Comparison of ENCODE assay signal across 1 cellular context in the genomic region with DNA sequence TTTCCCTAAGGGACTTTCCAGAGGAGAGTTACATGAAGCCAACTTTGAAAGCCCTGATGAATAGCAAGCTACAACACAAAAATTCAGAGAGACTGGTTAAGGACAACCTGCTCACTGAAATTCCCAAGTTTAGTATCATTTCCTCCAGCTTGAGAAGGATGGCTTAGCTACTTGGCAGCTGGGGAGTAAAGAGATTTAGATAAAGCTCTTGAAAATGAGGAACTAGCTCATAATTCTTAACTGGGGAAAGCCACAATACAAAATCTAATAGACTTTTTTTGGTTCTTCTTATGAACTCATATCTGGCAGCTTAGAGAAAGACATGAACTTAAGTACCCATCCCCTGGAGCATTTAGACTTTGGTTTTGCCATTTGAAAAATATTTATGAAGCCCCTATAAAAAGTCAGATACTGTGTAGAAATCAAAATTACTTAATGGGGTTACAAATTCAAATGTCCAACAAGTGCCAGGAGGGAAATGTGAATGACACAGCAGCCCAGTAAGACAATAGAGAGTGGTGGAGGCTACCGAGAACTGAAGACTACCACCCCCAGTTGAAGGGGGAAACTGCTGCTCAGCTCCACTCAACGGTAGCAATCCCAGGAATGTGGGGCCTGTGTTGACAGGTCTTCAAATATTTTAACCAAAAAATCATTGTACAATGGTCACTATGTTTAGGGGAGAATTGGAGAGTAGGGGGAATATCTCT.
TF ChIP-seq lines count a peak whose summit lies in the region.

No MANE protein-coding gene starts in this region.

TF ChIP-seq in GM12878, 131 proteins besides CTCF, POLR2A, EP300 and RAD21 (continued from another document):
- TF ChIP-seq, protein P1, sequence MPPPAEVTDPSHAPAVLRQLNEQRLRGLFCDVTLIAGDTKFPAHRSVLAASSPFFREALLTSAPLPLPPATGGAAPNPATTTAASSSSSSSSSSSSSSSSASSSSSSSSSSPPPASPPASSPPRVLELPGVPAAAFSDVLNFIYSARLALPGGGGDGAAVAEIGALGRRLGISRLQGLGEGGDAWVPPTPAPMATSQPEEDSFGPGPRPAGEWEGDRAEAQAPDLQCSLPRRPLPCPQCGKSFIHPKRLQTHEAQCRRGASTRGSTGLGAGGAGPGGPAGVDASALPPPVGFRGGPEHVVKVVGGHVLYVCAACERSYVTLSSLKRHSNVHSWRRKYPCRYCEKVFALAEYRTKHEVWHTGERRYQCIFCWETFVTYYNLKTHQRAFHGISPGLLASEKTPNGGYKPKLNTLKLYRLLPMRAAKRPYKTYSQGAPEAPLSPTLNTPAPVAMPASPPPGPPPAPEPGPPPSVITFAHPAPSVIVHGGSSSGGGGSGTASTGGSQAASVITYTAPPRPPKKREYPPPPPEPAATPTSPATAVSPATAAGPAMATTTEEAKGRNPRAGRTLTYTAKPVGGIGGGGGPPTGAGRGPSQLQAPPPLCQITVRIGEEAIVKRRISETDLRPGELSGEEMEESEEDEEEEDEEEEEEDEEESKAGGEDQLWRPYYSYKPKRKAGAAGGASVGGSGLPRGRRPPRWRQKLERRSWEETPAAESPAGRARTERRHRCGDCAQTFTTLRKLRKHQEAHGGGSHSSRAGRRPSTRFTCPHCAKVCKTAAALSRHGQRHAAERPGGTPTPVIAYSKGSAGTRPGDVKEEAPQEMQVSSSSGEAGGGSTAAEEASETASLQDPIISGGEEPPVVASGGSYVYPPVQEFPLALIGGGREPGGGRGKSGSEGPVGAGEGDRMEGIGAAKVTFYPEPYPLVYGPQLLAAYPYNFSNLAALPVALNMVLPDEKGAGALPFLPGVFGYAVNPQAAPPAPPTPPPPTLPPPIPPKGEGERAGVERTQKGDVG (CRISPR knock-in tag; IDR thresholded peaks at IDR 0.05), result no peak
- TF ChIP-seq PAX5 (IDR thresholded peaks at IDR 0.05; ENCODE audit: borderline replicate concordance, low read depth, low read length) (no peak), IKZF1 (conservative IDR thresholded peaks at IDR 0.05) (0 out of 2 replicates have a peak, but pooled peaks have one; percentile 32), SMC3 (IDR thresholded peaks at IDR 0.05; ENCODE audit: borderline replicate concordance, low read length) (no peak), BCL11A (IDR thresholded peaks at IDR 0.05; ENCODE audit: low read depth, low read length) (no peak), ASH2L (IDR thresholded peaks at IDR 0.05; ENCODE audit: borderline replicate concordance, low read depth) (no peak), MEF2A (IDR thresholded peaks at IDR 0.05; ENCODE audit: insufficient read depth, low read depth, low read length) (no peak), MEF2B (IDR thresholded peaks at IDR 0.05; ENCODE audit: partially characterized antibody, poor library complexity, severe bottlenecking) (no peak), SIX5 (IDR thresholded peaks at IDR 0.05; ENCODE audit: low read depth, low read length, severe bottlenecking) (no peak), BHLHE40 (IDR thresholded peaks at IDR 0.05; ENCODE audit: borderline replicate concordance in 1 of 2, low read depth in 2 of 2, low read length in 1 of 2) (no peak), HDGF (IDR thresholded peaks at IDR 0.05) (no peak), HDAC6 (IDR thresholded peaks at IDR 0.05; ENCODE audit: unreplicated experiment) (no peak), KLF5 (IDR thresholded peaks at IDR 0.05; ENCODE audit: partially characterized antibody) (no peak), SMAD5 (IDR thresholded peaks at IDR 0.05; ENCODE audit: low read depth) (no peak), ETV6 (conservative IDR thresholded peaks at IDR 0.05 in 1 of 2, IDR thresholded peaks at IDR 0.05 in 1 of 2; ENCODE audit: borderline replicate concordance in 1 of 2, low read depth in 1 of 2) (no peak), SREBF2 (IDR thresholded peaks at IDR 0.05; ENCODE audit: low read length) (no peak), SUZ12 (IDR thresholded peaks at IDR 0.05; ENCODE audit: unreplicated experiment) (no peak), KDM1A (IDR thresholded peaks at IDR 0.05; ENCODE audit: borderline replicate concordance) (no peak), CREB1 (IDR thresholded peaks at IDR 0.05; ENCODE audit: low read depth) (no peak), CHD2 (IDR thresholded peaks at IDR 0.05; ENCODE audit: borderline replicate concordance, low read depth, low read length) (no peak), IRF4 (IDR thresholded peaks at IDR 0.05; ENCODE audit: low read depth, low read length) (no peak), ZNF384 (IDR thresholded peaks at IDR 0.05; ENCODE audit: borderline replicate concordance, low read depth, low read length) (no peak), EGR1 (IDR thresholded peaks at IDR 0.05; ENCODE audit: borderline replicate concordance in 1 of 2, low read depth in 2 of 2, low read length in 2 of 2) (no peak), ZNF274 (IDR thresholded peaks at IDR 0.05; ENCODE audit: insufficient read depth, insufficient read length) (no peak), NR2C2 (IDR thresholded peaks at IDR 0.05; ENCODE audit: borderline replicate concordance, control insufficient read depth, insufficient read length, low read depth) (no peak), ZNF217 (IDR thresholded peaks at IDR 0.05) (no peak), MTA3 (IDR thresholded peaks at IDR 0.05; ENCODE audit: borderline replicate concordance, low read length) (no peak), DPF2 (IDR thresholded peaks at IDR 0.05) (0 out of 2 replicates have a peak, but pooled peaks have one; percentile 22), RBBP5 (conservative IDR thresholded peaks at IDR 0.05) (no peak), PAX8 (IDR thresholded peaks at IDR 0.05) (no peak), ZBED1 (IDR thresholded peaks at IDR 0.05; ENCODE audit: borderline replicate concordance) (no peak), TCF12 (IDR thresholded peaks at IDR 0.05; ENCODE audit: low read depth, low read length) (no peak), SMARCA5 (IDR thresholded peaks at IDR 0.05) (no peak), MTA2 (IDR thresholded peaks at IDR 0.05; ENCODE audit: low read depth) (0 out of 2 replicates have a peak, but pooled peaks have one; percentile 21), IKZF2 (IDR thresholded peaks at IDR 0.05) (peak; percentile 56 to 58), MXI1 (IDR thresholded peaks at IDR 0.05; ENCODE audit: low read depth, low read length) (no peak), BRCA1 (IDR thresholded peaks at IDR 0.05; ENCODE audit: low read depth, low read length) (no peak)
- TF ChIP-seq, protein P2, sequence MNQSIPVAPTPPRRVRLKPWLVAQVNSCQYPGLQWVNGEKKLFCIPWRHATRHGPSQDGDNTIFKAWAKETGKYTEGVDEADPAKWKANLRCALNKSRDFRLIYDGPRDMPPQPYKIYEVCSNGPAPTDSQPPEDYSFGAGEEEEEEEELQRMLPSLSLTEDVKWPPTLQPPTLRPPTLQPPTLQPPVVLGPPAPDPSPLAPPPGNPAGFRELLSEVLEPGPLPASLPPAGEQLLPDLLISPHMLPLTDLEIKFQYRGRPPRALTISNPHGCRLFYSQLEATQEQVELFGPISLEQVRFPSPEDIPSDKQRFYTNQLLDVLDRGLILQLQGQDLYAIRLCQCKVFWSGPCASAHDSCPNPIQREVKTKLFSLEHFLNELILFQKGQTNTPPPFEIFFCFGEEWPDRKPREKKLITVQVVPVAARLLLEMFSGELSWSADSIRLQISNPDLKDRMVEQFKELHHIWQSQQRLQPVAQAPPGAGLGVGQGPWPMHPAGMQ (IDR thresholded peaks at IDR 0.05; ENCODE audit: borderline replicate concordance), result no peak
- TF ChIP-seq, protein P3, sequence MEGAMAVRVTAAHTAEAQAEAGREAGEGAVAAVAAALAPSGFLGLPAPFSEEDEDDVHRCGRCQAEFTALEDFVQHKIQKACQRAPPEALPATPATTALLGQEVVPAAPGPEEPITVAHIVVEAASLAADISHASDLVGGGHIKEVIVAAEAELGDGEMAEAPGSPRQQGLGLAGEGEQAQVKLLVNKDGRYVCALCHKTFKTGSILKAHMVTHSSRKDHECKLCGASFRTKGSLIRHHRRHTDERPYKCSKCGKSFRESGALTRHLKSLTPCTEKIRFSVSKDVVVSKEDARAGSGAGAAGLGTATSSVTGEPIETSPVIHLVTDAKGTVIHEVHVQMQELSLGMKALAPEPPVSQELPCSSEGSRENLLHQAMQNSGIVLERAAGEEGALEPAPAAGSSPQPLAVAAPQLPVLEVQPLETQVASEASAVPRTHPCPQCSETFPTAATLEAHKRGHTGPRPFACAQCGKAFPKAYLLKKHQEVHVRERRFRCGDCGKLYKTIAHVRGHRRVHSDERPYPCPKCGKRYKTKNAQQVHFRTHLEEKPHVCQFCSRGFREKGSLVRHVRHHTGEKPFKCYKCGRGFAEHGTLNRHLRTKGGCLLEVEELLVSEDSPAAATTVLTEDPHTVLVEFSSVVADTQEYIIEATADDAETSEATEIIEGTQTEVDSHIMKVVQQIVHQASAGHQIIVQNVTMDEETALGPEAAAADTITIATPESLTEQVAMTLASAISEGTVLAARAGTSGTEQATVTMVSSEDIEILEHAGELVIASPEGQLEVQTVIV (IDR thresholded peaks at IDR 0.05; ENCODE audit: borderline replicate concordance, partially characterized antibody), result no peak
- TF ChIP-seq, protein P4, sequence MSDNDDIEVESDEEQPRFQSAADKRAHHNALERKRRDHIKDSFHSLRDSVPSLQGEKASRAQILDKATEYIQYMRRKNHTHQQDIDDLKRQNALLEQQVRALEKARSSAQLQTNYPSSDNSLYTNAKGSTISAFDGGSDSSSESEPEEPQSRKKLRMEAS (IDR thresholded peaks at IDR 0.05; ENCODE audit: low read depth, low read length), result no peak
- TF ChIP-seq, protein P5, sequence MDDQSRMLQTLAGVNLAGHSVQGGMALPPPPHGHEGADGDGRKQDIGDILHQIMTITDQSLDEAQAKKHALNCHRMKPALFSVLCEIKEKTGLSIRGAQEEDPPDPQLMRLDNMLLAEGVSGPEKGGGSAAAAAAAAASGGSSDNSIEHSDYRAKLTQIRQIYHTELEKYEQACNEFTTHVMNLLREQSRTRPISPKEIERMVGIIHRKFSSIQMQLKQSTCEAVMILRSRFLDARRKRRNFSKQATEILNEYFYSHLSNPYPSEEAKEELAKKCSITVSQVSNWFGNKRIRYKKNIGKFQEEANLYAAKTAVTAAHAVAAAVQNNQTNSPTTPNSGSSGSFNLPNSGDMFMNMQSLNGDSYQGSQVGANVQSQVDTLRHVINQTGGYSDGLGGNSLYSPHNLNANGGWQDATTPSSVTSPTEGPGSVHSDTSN (IDR thresholded peaks at IDR 0.05; ENCODE audit: insufficient replicate concordance, low read depth, low read length), result no peak
- TF ChIP-seq, protein P6, sequence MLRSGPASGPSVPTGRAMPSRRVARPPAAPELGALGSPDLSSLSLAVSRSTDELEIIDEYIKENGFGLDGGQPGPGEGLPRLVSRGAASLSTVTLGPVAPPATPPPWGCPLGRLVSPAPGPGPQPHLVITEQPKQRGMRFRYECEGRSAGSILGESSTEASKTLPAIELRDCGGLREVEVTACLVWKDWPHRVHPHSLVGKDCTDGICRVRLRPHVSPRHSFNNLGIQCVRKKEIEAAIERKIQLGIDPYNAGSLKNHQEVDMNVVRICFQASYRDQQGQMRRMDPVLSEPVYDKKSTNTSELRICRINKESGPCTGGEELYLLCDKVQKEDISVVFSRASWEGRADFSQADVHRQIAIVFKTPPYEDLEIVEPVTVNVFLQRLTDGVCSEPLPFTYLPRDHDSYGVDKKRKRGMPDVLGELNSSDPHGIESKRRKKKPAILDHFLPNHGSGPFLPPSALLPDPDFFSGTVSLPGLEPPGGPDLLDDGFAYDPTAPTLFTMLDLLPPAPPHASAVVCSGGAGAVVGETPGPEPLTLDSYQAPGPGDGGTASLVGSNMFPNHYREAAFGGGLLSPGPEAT (IDR thresholded peaks at IDR 0.05; ENCODE audit: low read depth), result peak; percentile 24; the same call in 1 of the 2 replicates
- TF ChIP-seq, protein P7, sequence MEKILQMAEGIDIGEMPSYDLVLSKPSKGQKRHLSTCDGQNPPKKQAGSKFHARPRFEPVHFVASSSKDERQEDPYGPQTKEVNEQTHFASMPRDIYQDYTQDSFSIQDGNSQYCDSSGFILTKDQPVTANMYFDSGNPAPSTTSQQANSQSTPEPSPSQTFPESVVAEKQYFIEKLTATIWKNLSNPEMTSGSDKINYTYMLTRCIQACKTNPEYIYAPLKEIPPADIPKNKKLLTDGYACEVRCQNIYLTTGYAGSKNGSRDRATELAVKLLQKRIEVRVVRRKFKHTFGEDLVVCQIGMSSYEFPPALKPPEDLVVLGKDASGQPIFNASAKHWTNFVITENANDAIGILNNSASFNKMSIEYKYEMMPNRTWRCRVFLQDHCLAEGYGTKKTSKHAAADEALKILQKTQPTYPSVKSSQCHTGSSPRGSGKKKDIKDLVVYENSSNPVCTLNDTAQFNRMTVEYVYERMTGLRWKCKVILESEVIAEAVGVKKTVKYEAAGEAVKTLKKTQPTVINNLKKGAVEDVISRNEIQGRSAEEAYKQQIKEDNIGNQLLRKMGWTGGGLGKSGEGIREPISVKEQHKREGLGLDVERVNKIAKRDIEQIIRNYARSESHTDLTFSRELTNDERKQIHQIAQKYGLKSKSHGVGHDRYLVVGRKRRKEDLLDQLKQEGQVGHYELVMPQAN (conservative IDR thresholded peaks at IDR 0.05), result no peak
- TF ChIP-seq, protein P8, sequence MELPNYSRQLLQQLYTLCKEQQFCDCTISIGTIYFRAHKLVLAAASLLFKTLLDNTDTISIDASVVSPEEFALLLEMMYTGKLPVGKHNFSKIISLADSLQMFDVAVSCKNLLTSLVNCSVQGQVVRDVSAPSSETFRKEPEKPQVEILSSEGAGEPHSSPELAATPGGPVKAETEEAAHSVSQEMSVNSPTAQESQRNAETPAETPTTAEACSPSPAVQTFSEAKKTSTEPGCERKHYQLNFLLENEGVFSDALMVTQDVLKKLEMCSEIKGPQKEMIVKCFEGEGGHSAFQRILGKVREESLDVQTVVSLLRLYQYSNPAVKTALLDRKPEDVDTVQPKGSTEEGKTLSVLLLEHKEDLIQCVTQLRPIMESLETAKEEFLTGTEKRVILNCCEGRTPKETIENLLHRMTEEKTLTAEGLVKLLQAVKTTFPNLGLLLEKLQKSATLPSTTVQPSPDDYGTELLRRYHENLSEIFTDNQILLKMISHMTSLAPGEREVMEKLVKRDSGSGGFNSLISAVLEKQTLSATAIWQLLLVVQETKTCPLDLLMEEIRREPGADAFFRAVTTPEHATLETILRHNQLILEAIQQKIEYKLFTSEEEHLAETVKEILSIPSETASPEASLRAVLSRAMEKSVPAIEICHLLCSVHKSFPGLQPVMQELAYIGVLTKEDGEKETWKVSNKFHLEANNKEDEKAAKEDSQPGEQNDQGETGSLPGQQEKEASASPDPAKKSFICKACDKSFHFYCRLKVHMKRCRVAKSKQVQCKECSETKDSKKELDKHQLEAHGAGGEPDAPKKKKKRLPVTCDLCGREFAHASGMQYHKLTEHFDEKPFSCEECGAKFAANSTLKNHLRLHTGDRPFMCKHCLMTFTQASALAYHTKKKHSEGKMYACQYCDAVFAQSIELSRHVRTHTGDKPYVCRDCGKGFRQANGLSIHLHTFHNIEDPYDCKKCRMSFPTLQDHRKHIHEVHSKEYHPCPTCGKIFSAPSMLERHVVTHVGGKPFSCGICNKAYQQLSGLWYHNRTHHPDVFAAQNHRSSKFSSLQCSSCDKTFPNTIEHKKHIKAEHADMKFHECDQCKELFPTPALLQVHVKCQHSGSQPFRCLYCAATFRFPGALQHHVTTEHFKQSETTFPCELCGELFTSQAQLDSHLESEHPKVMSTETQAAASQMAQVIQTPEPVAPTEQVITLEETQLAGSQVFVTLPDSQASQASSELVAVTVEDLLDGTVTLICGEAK (IDR thresholded peaks at IDR 0.05; ENCODE audit: borderline replicate concordance), result no peak
